ENCODE assay signal across 8 cellular contexts in the genomic region with DNA sequence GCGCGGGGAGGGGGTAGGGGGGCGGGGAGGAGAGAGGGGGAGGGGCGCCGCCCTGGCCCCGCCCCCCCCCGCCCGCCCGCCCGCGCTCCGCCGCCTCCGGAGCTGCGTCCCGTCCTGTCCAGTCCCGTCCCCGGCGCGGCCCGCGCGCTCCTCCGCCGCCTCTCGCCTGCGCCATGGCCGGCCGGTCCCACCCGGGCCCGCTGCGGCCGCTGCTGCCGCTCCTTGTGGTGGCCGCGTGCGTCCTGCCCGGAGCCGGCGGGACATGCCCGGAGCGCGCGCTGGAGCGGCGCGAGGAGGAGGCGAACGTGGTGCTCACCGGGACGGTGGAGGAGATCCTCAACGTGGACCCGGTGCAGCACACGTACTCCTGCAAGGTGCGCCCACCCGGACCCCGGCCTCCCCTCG. TPM values are rescaled to one million over a fixed set of nuclear protein-coding genes. Genes with fewer than 3 reads are reported as not detected.
DNase-seq lines count a peak whose midpoint lies in the region; ATAC-seq and TF ChIP-seq lines count a peak whose summit lies in the region.

TSS of gene AGRN (plus strand) at position 121 of the 405 bp plus-strand sequence. CDS start at position 174, 53 bp downstream.

- peak within 1 kb of the TSS; percentile 95 for H3K56ac ChIP-seq in mesendoderm (ENCODE audit: low read length)

- intact Hi-C loops in HCT116 (cut with micrococcal nuclease) (loop anchor here (5.0 kb wide), 1 partner anchor 42 kb away; no protein-coding TSS in a partner anchor), upper lobe of right lung (cut with DNase I) (no loop called here)

- H2BK15ac ChIP-seq in mesendoderm (replicated peaks; ENCODE audit: low read depth), result no peak within 1 kb of the TSS

- TF ChIP-seq RAD21 in HCT116 (IDR thresholded peaks at IDR 0.05; ENCODE audit: low read depth), result no peak

- no peaks in the 10 kb centered on the region for H3K9me2 ChIP-seq in HCT116 (ENCODE audit: insufficient read depth)
- no peaks in the 10 kb centered on the region for H3K9me2 ChIP-seq in OCI-LY1 (ENCODE audit: low read depth, low read length)

- H3K18ac ChIP-seq in mesendoderm (ENCODE audit: low read length), result peak within 1 kb of the TSS; percentile 95

- RAD21 ChIA-PET in HCT116 (lab: Charles Lee; ENCODE audit: low non-redundant PET in 1 of 2, low total read pairs in 2 of 2, uncharacterized antibody in 2 of 2, unreplicated experiment in 2 of 2), result interaction anchor here in 1 of 2 experiments (0.6 kb wide), 1 partner anchor 29 kb away, joined by 4 read pairs; no protein-coding TSS in a partner anchor

- POLR2A ChIA-PET in HCT116 (lab: Charles Lee), result interaction anchor here (0.6 to 1.5 kb wide), 5 partner anchors 18 to 143 kb away, joined by 3 read pairs; partner anchors contain the start of gene RNF223

- CTCF ChIA-PET in HCT116 (lab: Charles Lee), result interaction anchor here (1.0 to 3.9 kb wide), 4 partner anchors 18 to 271 kb away, joined by 4 to 17 read pairs (median 8); no protein-coding TSS in a partner anchor

- H2AFZ ChIP-seq in HCT116 (ENCODE audit: low read depth, low read length, poor library complexity, severe bottlenecking), result no peak within 1 kb of the TSS
- H2AFZ ChIP-seq in OCI-LY1 (ENCODE audit: low read length), result no peak within 1 kb of the TSS

- H3K4me1 ChIP-seq in HCT116 (ENCODE audit: control insufficient read depth in 1 of 2, insufficient read depth in 2 of 2, low read length in 2 of 2) (peaks cover 44 to 67% of the 10 kb centered on the region in 2 experiments), OCI-LY1 (ENCODE audit: insufficient read depth, low read length, severe bottlenecking) (peaks cover 6% of the 10 kb centered on the region), mesendoderm (ENCODE audit: control insufficient read depth, low read depth, low read length) (peaks cover 6% of the 10 kb centered on the region), upper lobe of right lung (peaks cover 32% of the 10 kb centered on the region)

- no CpG with 5 or more reads among the region's 58 CpGs for WGBS in mesendoderm (ENCODE audit: extremely low coverage, insufficient coverage, low lambda C conversion rate)

- H4K8ac ChIP-seq in mesendoderm (ENCODE audit: low read depth, low read length), result peak within 1 kb of the TSS; percentile 76

- H3K27me3 ChIP-seq in HCT116 (ENCODE audit: insufficient read depth, low read length), result no peaks in the 10 kb centered on the region
- peaks cover 16% of the 10 kb centered on the region; the same call in 1 of the 2 replicates for H3K27me3 ChIP-seq in OCI-LY1 (ENCODE audit: insufficient read depth, low read length)
- H3K27me3 ChIP-seq in mesendoderm (ENCODE audit: insufficient read depth, low read length, poor library complexity), result no peaks in the 10 kb centered on the region
- H3K27me3 ChIP-seq in upper lobe of right lung, result no peaks in the 10 kb centered on the region

- peak within 1 kb of the TSS; percentile 63 for H2BK5ac ChIP-seq in mesendoderm (ENCODE audit: low read length)

- H3K79me2 ChIP-seq in HCT116 (ENCODE audit: insufficient read depth, low read length) (peaks cover 44% of the 10 kb centered on the region), OCI-LY1 (ENCODE audit: insufficient read depth, low read length) (no peaks in the 10 kb centered on the region), mesendoderm (ENCODE audit: control insufficient read depth, insufficient read depth, low read length) (no peaks in the 10 kb centered on the region)

- H3K4me2 ChIP-seq in HCT116 (ENCODE audit: low read length) (peak within 1 kb of the TSS; percentile 98), OCI-LY1 (ENCODE audit: low read length) (peak within 1 kb of the TSS; percentile 81), mesendoderm (ENCODE audit: low read length) (peak within 1 kb of the TSS; percentile 70)

- H3K79me1 ChIP-seq in mesendoderm (ENCODE audit: low read length), result peaks cover 4% of the 10 kb centered on the region

- H3K4me3 ChIP-seq in HCT116 (replicated peaks in 1 of 2; ENCODE audit: low read depth in 1 of 2, low read length in 2 of 2) (peak within 1 kb of the TSS; percentile 73 to 79), OCI-LY1 (ENCODE audit: low read depth, low read length, poor library complexity, severe bottlenecking) (peak within 1 kb of the TSS; percentile 61), mesendoderm (ENCODE audit: low read length) (peak within 1 kb of the TSS; percentile 69), upper lobe of right lung (peak within 1 kb of the TSS; percentile 63)

- H3K27ac ChIP-seq in HCT116 (ENCODE audit: low read depth, low read length) (peak within 1 kb of the TSS; percentile 87), OCI-LY1 (ENCODE audit: low read depth, low read length, poor library complexity, severe bottlenecking) (no peak within 1 kb of the TSS), mesendoderm (ENCODE audit: low read depth, low read length) (peak within 1 kb of the TSS; percentile 87), upper lobe of right lung (peak within 1 kb of the TSS; percentile 80)

- H2AK5ac ChIP-seq in mesendoderm (ENCODE audit: low read length), result no peak within 1 kb of the TSS

- no peak for TF ChIP-seq POLR2A in HCT116 (IDR thresholded peaks at IDR 0.05; ENCODE audit: borderline replicate concordance, extremely low read depth, insufficient read depth, insufficient read length)

- TF ChIP-seq CTCF in HCT116 (IDR thresholded peaks at IDR 0.05 in 2 of 3, conservative IDR thresholded peaks at IDR 0.05 in 1 of 3; ENCODE audit: borderline replicate concordance in 1 of 3, insufficient read depth in 1 of 3, low read depth in 2 of 3, low read length in 2 of 3), result no peak
- no peak for TF ChIP-seq CTCF in OCI-LY1 (IDR thresholded peaks at IDR 0.05; ENCODE audit: low read length)
- no peak for TF ChIP-seq CTCF in upper lobe of right lung (IDR thresholded peaks at IDR 0.05)

- H3K4ac ChIP-seq in mesendoderm (ENCODE audit: low read depth, low read length), result peak within 1 kb of the TSS; percentile 93

- no peak within 1 kb of the TSS for H2BK120ac ChIP-seq in mesendoderm (ENCODE audit: low read depth, low read length)

- no TSS peak for BruUV-seq in HCT116 (replicated peaks; lab: Mats Ljungman, UMichigan)

- DNase-seq in DMS 273 (lab: John Stamatoyannopoulos, UW; ENCODE audit: unreplicated experiment) (peak; percentile 74), DMS 273 treated with DMSO at 0.1 percent for 48 hours (lab: John Stamatoyannopoulos, UW) (no peak), HCT116 (ENCODE audit: low read depth, low spot score) (no peak), dermis microvascular lymphatic vessel endothelial cell (ENCODE audit: low read depth in 2 of 2) (no peak), mesendoderm (no peak), upper lobe of right lung (no peak), NCI-H2029 (lab: John Stamatoyannopoulos, UW) (no peak)

- ATAC-seq in HCT116 (peak; percentile 37), upper lobe of right lung (peak; percentile 37)

- no peaks in the 10 kb centered on the region for H3K9me3 ChIP-seq in HCT116 (ENCODE audit: control insufficient read depth in 1 of 2, insufficient read depth in 1 of 2, low read depth in 1 of 2, low read length in 2 of 2)
- no peaks in the 10 kb centered on the region for H3K9me3 ChIP-seq in OCI-LY1 (ENCODE audit: low read length)
- H3K9me3 ChIP-seq in upper lobe of right lung, result no peaks in the 10 kb centered on the region

- H3F3A ChIP-seq in OCI-LY1 (ENCODE audit: insufficient read depth, low read length), result no peaks in the 10 kb centered on the region

- H3K23ac ChIP-seq in mesendoderm (ENCODE audit: low read length), result peak within 1 kb of the TSS; percentile 66

- no peak within 1 kb of the TSS for H4K5ac ChIP-seq in mesendoderm (ENCODE audit: low read length)

- H3K36me3 ChIP-seq in HCT116 (ENCODE audit: control insufficient read depth in 1 of 2, insufficient read depth in 2 of 2, low read length in 2 of 2), result peaks cover 0 to 12% of the 10 kb centered on the region in 2 experiments; a peak in 2 of 4 replicates
- H3K36me3 ChIP-seq in OCI-LY1 (ENCODE audit: insufficient read depth, low read length), result no peaks in the 10 kb centered on the region
- no peaks in the 10 kb centered on the region for H3K36me3 ChIP-seq in mesendoderm (ENCODE audit: control insufficient read depth, insufficient read depth, low read length)
- H3K36me3 ChIP-seq in upper lobe of right lung, result no peaks in the 10 kb centered on the region

- H4K20me1 ChIP-seq in HCT116 (ENCODE audit: insufficient read depth), result no peaks in the 10 kb centered on the region
- no peaks in the 10 kb centered on the region for H4K20me1 ChIP-seq in OCI-LY1 (ENCODE audit: insufficient read depth, low read length)

- peak within 1 kb of the TSS; percentile 90 for H3K9ac ChIP-seq in HCT116 (ENCODE audit: low read length)
- H3K9ac ChIP-seq in OCI-LY1 (ENCODE audit: low read length), result peak within 1 kb of the TSS; percentile 51; the same call in 1 of the 2 replicates
- H3K9ac ChIP-seq in mesendoderm (ENCODE audit: low read length), result peak within 1 kb of the TSS; percentile 91

TF ChIP-seq in HCT116, 20 proteins besides CTCF, POLR2A, EP300 and RAD21:
- TF ChIP-seq CBX3 (IDR thresholded peaks at IDR 0.05; ENCODE audit: low read depth) (no peak), POLR2AphosphoS5 (IDR thresholded peaks at IDR 0.05; ENCODE audit: low read depth, low read length) (peak; percentile 77)

RNA-seq across cellular contexts. Expression of gene AGRN, which starts in this region (rescaled TPM):
- total RNA-seq in HCT116 (2021; ENCODE audit: unreplicated experiment) (134 TPM), dermis microvascular lymphatic vessel endothelial cell (49.3 and 77.5 TPM in 2 replicates), upper lobe of right lung (135 TPM)
- 71.3 and 82.2 TPM in 2 replicates for polyA plus RNA-seq in HCT116 (2012)
- 26.7 TPM for polyA plus RNA-seq in mesendoderm (2013, experiment 1 of 2)
- polyA plus RNA-seq in mesendoderm (2013, experiment 2 of 2), result 26.6 TPM
